ENCODE assay signal across 13 cellular contexts in the genomic region with DNA sequence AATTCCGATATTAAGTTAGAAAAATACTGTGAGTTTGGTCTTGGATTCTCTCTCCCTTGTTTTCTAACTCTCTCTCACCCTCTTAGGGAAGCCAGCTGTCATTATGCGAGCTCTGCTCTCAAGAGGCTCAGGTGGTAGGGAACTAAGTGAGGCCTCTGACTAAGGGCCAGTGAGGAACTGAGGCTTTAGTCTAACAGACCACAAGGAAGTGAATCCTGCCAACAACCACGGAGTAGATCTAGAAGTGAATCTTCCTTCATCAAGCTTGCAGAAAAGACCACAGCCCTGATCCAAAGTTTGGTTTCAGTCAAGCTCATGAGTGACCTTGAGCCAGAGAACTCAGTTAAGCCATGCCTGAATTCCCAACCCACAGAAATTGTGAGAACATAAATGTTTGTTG.
A peak's percentile ranks its signal among the peaks of the same experiment; 100 is the strongest.
DNase-seq lines count a peak whose midpoint lies in the region; ATAC-seq and TF ChIP-seq lines count a peak whose summit lies in the region.
"Had no signal": no experiment of that assay in that cellular context is flagged by ENCODE, and none has a peak within 500 bp of the region (broad histone marks: within the 10 kb centered on the region; RNA-seq: fewer than 3 reads in every experiment).

No MANE protein-coding gene starts in this region.

- intact Hi-C loops in OCI-LY7 (cut with micrococcal nuclease; ENCODE audit: unreplicated experiment) = no loop called here
- intact Hi-C loops in activated CD4-positive, alpha-beta T cell treated with anti-CD3 and anti-CD28 coated beads, Interleukin-2, amount 10 ng/mL, durations not matched to agents 24 days and 14 days (cut with micrococcal nuclease) = no loop called here

- H3K9me2 ChIP-seq in OCI-LY7 (ENCODE audit: insufficient read depth, low read length) = no peaks in the 10 kb centered on the region

- CTCF ChIA-PET in OCI-LY7 (lab: Charles Lee; ENCODE audit: unreplicated experiment) = no interaction called here

- H3K79me2 ChIP-seq in OCI-LY7 (ENCODE audit: insufficient read depth, low read depth, low read length) = no peaks in the 10 kb centered on the region

- no TSS peak for BruUV-seq in OCI-LY7 (replicated peaks; lab: Mats Ljungman, UMichigan)

- no peaks in the 10 kb centered on the region for H3K36me3 Mint-ChIP-seq in activated CD4-positive, alpha-beta T cell treated with anti-CD3 and anti-CD28 coated beads, Interleukin-2, amount 10 ng/mL, durations not matched to agents 24 days and 14 days (ENCODE audit: low read depth)
- H3K36me3 Mint-ChIP-seq: mesothelial cell of epicardium had no signal

- H3K36me3 ChIP-seq in OCI-LY7 (ENCODE audit: insufficient read depth, low read length) = no peaks in the 10 kb centered on the region
- H3K36me3 ChIP-seq: ovary, vagina had no signal

- H3K4me2 ChIP-seq in OCI-LY7 (ENCODE audit: low read length) = no peak overlapping the region

- no peaks in the 10 kb centered on the region for H3K27me3 Mint-ChIP-seq in activated CD4-positive, alpha-beta T cell treated with anti-CD3 and anti-CD28 coated beads, Interleukin-2, amount 10 ng/mL, durations not matched to agents 24 days and 14 days

- peak overlapping the region; percentile 62; the same call in 1 of the 2 replicates for H2AFZ ChIP-seq in OCI-LY7 (ENCODE audit: low read length)

- no peaks in the 10 kb centered on the region for H3K4me1 Mint-ChIP-seq in activated CD4-positive, alpha-beta T cell treated with anti-CD3 and anti-CD28 coated beads, Interleukin-2, amount 10 ng/mL, durations not matched to agents 24 days and 14 days
- H3K4me1 Mint-ChIP-seq: mesothelial cell of epicardium had no signal

- no peak overlapping the region for H3K4me3 ChIP-seq in OCI-LY7 (ENCODE audit: low read depth, low read length, poor library complexity, severe bottlenecking)
- H3K4me3 ChIP-seq: ovary, vagina had no signal

- no peaks in the 10 kb centered on the region for H3K9me3 Mint-ChIP-seq in activated CD4-positive, alpha-beta T cell treated with anti-CD3 and anti-CD28 coated beads, Interleukin-2, amount 10 ng/mL, durations not matched to agents 24 days and 14 days

- H3K27ac ChIP-seq in OCI-LY7 (ENCODE audit: low read depth, low read length, poor library complexity, severe bottlenecking) = no peak overlapping the region
- H3K27ac ChIP-seq: ovary, vagina, VCaP had no signal

- H4K20me1 ChIP-seq in OCI-LY7 (ENCODE audit: insufficient read depth, low read length) = no peaks in the 10 kb centered on the region

- no peak overlapping the region for H3K27ac Mint-ChIP-seq in activated CD4-positive, alpha-beta T cell treated with anti-CD3 and anti-CD28 coated beads, Interleukin-2, amount 10 ng/mL, durations not matched to agents 24 days and 14 days
- H3K27ac Mint-ChIP-seq: mesothelial cell of epicardium had no signal

- H3K4me3 Mint-ChIP-seq in activated CD4-positive, alpha-beta T cell treated with anti-CD3 and anti-CD28 coated beads, Interleukin-2, amount 10 ng/mL, durations not matched to agents 24 days and 14 days = no peak overlapping the region
- H3K4me3 Mint-ChIP-seq: mesothelial cell of epicardium had no signal

- no peak for TF ChIP-seq CTCF in OCI-LY7 (conservative IDR thresholded peaks at IDR 0.05; ENCODE audit: low read length)

- DNase-seq in Ammon's horn (ENCODE audit: low spot score) = peak; percentile 60
- peak; percentile 32 for DNase-seq in OCI-LY7 (ENCODE audit: low spot score)
- DNase-seq in NCI-H1048 (lab: John Stamatoyannopoulos, UW) = no peak
- no peak for DNase-seq in activated CD4-positive, alpha-beta T cell treated with anti-CD3 and anti-CD28 coated beads, Interleukin-2, amount 10 ng/mL, durations not matched to agents 24 days and 14 days
- no peak for DNase-seq in D341Med (ENCODE audit: low spot score)
- DNase-seq: KG1, ovary had no signal

- ATAC-seq in GM19468 (IDR thresholded peaks at IDR 0.05; ENCODE audit: extremely low read depth, unreplicated experiment) (peak; percentile 65), HG03095 (IDR thresholded peaks at IDR 0.05; ENCODE audit: unreplicated experiment) (peak; percentile 46), GM18520 (IDR thresholded peaks at IDR 0.05; ENCODE audit: unreplicated experiment) (no peak)

- POLR2A ChIA-PET in OCI-LY7 (lab: Charles Lee) = interaction anchor here (1.1 to 1.3 kb wide), 2 partner anchors 13 to 25 kb away, joined by 4 to 6 read pairs; no protein-coding TSS in a partner anchor

- H3K9me3 ChIP-seq in OCI-LY7 (ENCODE audit: low read length) = no peaks in the 10 kb centered on the region
- H3K9me3 ChIP-seq: ovary, vagina had no signal

- H3K4me1 ChIP-seq in OCI-LY7 (ENCODE audit: insufficient read depth, low read length, poor library complexity, severe bottlenecking) = no peaks in the 10 kb centered on the region
- H3K4me1 ChIP-seq: vagina had no signal

Comparison
In these comparisons a context has a peak if more than half of its experiments do, and no peak if none do; other contexts are left out.
1. DNase-seq: peak in Ammon's horn (single experiment) and OCI-LY7 (single experiment); none in NCI-H1048 (single experiment), activated CD4-positive, alpha-beta T cell treated with anti-CD3 and anti-CD28 coated beads, Interleukin-2, amount 10 ng/mL, durations not matched to agents 24 days and 14 days (single experiment) and D341Med (single experiment).